ENCODE assay signal across 34 cellular contexts in the genomic region with DNA sequence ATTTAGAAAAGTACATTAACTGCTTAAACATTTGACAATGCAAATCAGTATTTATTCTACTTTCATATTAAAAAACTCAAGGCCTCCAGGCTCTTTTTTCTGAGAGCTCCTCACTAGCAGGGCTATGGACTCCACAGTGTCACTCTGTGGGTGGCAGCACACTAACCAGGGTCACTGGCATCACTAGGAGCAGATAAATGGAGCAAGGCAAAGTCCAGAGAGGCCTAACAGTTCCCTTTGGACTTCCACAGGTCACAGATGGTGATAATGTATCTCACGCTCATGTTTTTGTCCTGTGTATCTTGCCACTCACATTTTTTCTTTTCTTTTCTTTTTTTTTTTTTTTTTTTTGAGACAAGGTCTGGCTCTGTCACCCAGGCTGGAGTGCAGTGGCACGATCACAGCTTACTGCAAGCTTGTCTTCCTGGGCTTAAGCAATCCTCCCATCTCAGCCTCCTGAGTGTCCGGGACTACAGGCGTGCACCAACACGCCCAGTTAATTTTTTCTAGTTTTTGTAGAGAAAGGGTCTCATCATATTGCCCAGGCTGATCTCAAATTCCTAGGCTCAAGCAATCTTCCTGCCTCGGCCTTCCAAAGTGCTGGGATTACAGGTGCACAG. TPM values are rescaled to one million over a fixed set of nuclear protein-coding genes. Genes with fewer than 3 reads are reported as not detected.
A peak's percentile ranks its signal among the peaks of the same experiment; 100 is the strongest.
DNase-seq lines count a peak whose midpoint lies in the region; TF ChIP-seq lines count a peak whose summit lies in the region.
"Had no signal": no experiment of that assay in that cellular context is flagged by ENCODE, and none has a peak within 500 bp of the region (broad histone marks: within the 10 kb centered on the region; RNA-seq: fewer than 3 reads in every experiment).

No MANE protein-coding gene starts in this region.

- peaks cover 33% of the 10 kb centered on the region for H3K36me3 Mint-ChIP-seq in activated CD4-positive, alpha-beta T cell treated with anti-CD3 and anti-CD28 coated beads, Interleukin-2, amount 10 ng/mL, durations not matched to agents 7 days and 5 days (ENCODE audit: low read depth)
- H3K36me3 Mint-ChIP-seq in mesothelial cell of epicardium: peaks cover 19% of the 10 kb centered on the region

- H3K9ac ChIP-seq in skeletal muscle tissue (ENCODE audit: low read depth in 1 of 3, low read length in 3 of 3): peak overlapping the region in 2 of 3 donors; percentile 16 to 33

- peaks cover 0 to 6% (median 3%) of the 10 kb centered on the region in 3 donors for H3K4me1 ChIP-seq in skeletal muscle tissue (ENCODE audit: control insufficient read depth in 3 of 3, insufficient read depth in 3 of 3, low read length in 3 of 3)
- H3K4me1 ChIP-seq: ascending aorta had no signal

- H3K27me3 Mint-ChIP-seq in activated CD4-positive, alpha-beta T cell treated with anti-CD3 and anti-CD28 coated beads, Interleukin-2, amount 10 ng/mL, durations not matched to agents 7 days and 5 days: no peaks in the 10 kb centered on the region
- H3K27me3 Mint-ChIP-seq in mesothelial cell of epicardium (ENCODE audit: low read depth): no peaks in the 10 kb centered on the region
- H3K27me3 Mint-ChIP-seq: B cell; CD8-positive, alpha-beta memory T cell; naive thymus-derived CD8-positive, alpha-beta T cell; stimulated activated naive CD8-positive, alpha-beta T cell treated with anti-CD3 and anti-CD28 coated beads, Interleukin-15, Interleukin-2, amounts not matched to agents 100 ng/mL and 50 ng/mL, for 24 hours; T-helper 17 cell had no signal

- CTCF ChIA-PET in activated CD4-positive, alpha-beta T cell treated with anti-CD3 and anti-CD28 coated beads, Interleukin-2, amount 10 ng/mL, durations not matched to agents 7 days and 5 days (lab: Charles Lee): interaction anchor here (0.6 to 1.1 kb wide), 5 partner anchors 13 to 587 kb away, joined by 3 to 5 read pairs (median 3); no protein-coding TSS in a partner anchor

- no peaks in the 10 kb centered on the region for H3K9me3 ChIP-seq in skeletal muscle tissue (ENCODE audit: control insufficient read depth in 3 of 3, low read length in 3 of 3)
- H3K9me3 ChIP-seq: ascending aorta, colonic mucosa, MG63, spleen, thoracic aorta, uterus had no signal

- peak overlapping the region; percentile 25 for H3K27ac Mint-ChIP-seq in activated CD4-positive, alpha-beta T cell treated with anti-CD3 and anti-CD28 coated beads, Interleukin-2, amount 10 ng/mL, durations not matched to agents 7 days and 5 days
- H3K27ac Mint-ChIP-seq in mesothelial cell of epicardium: peak overlapping the region; percentile 34
- H3K27ac Mint-ChIP-seq: B cell; stimulated activated naive CD8-positive, alpha-beta T cell treated with anti-CD3 and anti-CD28 coated beads, Interleukin-15, Interleukin-2, amounts not matched to agents 100 ng/mL and 50 ng/mL, for 24 hours; T-helper 17 cell had no signal

- POLR2A ChIA-PET in activated CD4-positive, alpha-beta T cell treated with anti-CD3 and anti-CD28 coated beads, Interleukin-2, amount 10 ng/mL, durations not matched to agents 7 days and 5 days (lab: Charles Lee): no interaction called here

- peaks cover 20% of the 10 kb centered on the region for H3K4me1 Mint-ChIP-seq in activated CD4-positive, alpha-beta T cell treated with anti-CD3 and anti-CD28 coated beads, Interleukin-2, amount 10 ng/mL, durations not matched to agents 7 days and 5 days
- H3K4me1 Mint-ChIP-seq in mesothelial cell of epicardium: peaks cover 13% of the 10 kb centered on the region

- no peak for DNase-seq in activated CD4-positive, alpha-beta T cell treated with anti-CD3 and anti-CD28 coated beads, Interleukin-2, amount 10 ng/mL, durations not matched to agents 7 days and 5 days
- no peak for DNase-seq in activated CD4-positive, alpha-beta T cell treated with anti-CD3 and anti-CD28 coated beads, Interleukin-2, amount 50 U/mL, for 48 hours
- peak; percentile 23 for DNase-seq in epithelial cell of esophagus (ENCODE audit: low read depth)
- no peak for DNase-seq in mesothelial cell of epicardium (ENCODE audit: low spot score in 2 of 2, unreplicated experiment in 2 of 2)
- no peak for DNase-seq in NCI-H2227 (lab: John Stamatoyannopoulos, UW; ENCODE audit: unreplicated experiment)
- DNase-seq in HuH-7.5 (ENCODE audit: low spot score): no peak
- no peak for DNase-seq in NCI-H526 treated with DMSO at 0.1 percent for 48 hours (lab: John Stamatoyannopoulos, UW)
- DNase-seq: activated CD4-positive, alpha-beta T cell treated with anti-CD3 and anti-CD28 coated beads for 1 hour; activated gamma-delta T cell; activated T-cell treated with anti-CD3 and anti-CD28 coated beads, Interleukin-2, amount 50 U/mL, for 1 hour; CD8-positive, alpha-beta memory T cell; colonic mucosa; DMS 273 treated with DMSO at 0.1 percent for 48 hours; effector memory CD4-positive, alpha-beta T cell; glutamatergic neuron; islet precursor cell; KG1; left ventricle myocardium superior; MG63; naive thymus-derived CD8-positive, alpha-beta T cell; NCI-H2029; NCI-H226; NCI-H69; Right ventricle myocardium superior; spleen; stimulated activated CD4-positive, alpha-beta T cell treated with anti-CD3 and anti-CD28 coated beads, Interleukin-2, amount 100 ng/mL, for 24 hours; T-helper 17 cell; uterus had no signal

- TF ChIP-seq CTCF in epithelial cell of esophagus (IDR thresholded peaks at IDR 0.05; ENCODE audit: insufficient read depth, low read depth, low read length, missing control alignments): no peak
- no peak for TF ChIP-seq CTCF in mesothelial cell of epicardium (IDR thresholded peaks at IDR 0.05; ENCODE audit: unreplicated experiment)

- no peaks in the 10 kb centered on the region for H3K9me3 Mint-ChIP-seq in activated CD4-positive, alpha-beta T cell treated with anti-CD3 and anti-CD28 coated beads, Interleukin-2, amount 10 ng/mL, durations not matched to agents 7 days and 5 days
- H3K9me3 Mint-ChIP-seq in mesothelial cell of epicardium: no peaks in the 10 kb centered on the region
- H3K9me3 Mint-ChIP-seq: CD8-positive, alpha-beta memory T cell; naive thymus-derived CD8-positive, alpha-beta T cell; stimulated activated naive CD8-positive, alpha-beta T cell treated with anti-CD3 and anti-CD28 coated beads, Interleukin-15, Interleukin-2, amounts not matched to agents 100 ng/mL and 50 ng/mL, for 24 hours had no signal

- H3K4me3 ChIP-seq in epithelial cell of esophagus (ENCODE audit: low read length): no peak overlapping the region
- H3K4me3 ChIP-seq in skeletal muscle tissue (ENCODE audit: low read length in 3 of 3): no peak overlapping the region
- H3K4me3 ChIP-seq: ascending aorta, cardiac muscle cell, colonic mucosa, MG63, spleen, thoracic aorta, uterus had no signal

- H3K27me3 ChIP-seq in skeletal muscle tissue (ENCODE audit: control insufficient read depth in 3 of 3, insufficient read depth in 3 of 3, low read length in 3 of 3): no peaks in the 10 kb centered on the region
- H3K27me3 ChIP-seq: ascending aorta, cardiac muscle cell, colonic mucosa, MG63, spleen, uterus had no signal

- no peak overlapping the region for H3K4me3 Mint-ChIP-seq in activated CD4-positive, alpha-beta T cell treated with anti-CD3 and anti-CD28 coated beads, Interleukin-2, amount 10 ng/mL, durations not matched to agents 7 days and 5 days
- H3K4me3 Mint-ChIP-seq in mesothelial cell of epicardium: no peak overlapping the region
- H3K4me3 Mint-ChIP-seq: B cell; naive thymus-derived CD8-positive, alpha-beta T cell; stimulated activated naive CD8-positive, alpha-beta T cell treated with anti-CD3 and anti-CD28 coated beads, Interleukin-15, Interleukin-2, amounts not matched to agents 100 ng/mL and 50 ng/mL, for 24 hours; T-helper 17 cell had no signal

- no peak overlapping the region for H3K27ac ChIP-seq in skeletal muscle tissue (ENCODE audit: low read depth, low read length)
- H3K27ac ChIP-seq: ascending aorta, cardiac muscle cell, colonic mucosa, thoracic aorta had no signal

- peaks cover 14 to 23% (median 23%) of the 10 kb centered on the region in 3 donors for H3K36me3 ChIP-seq in skeletal muscle tissue (ENCODE audit: control insufficient read depth in 3 of 3, insufficient read depth in 3 of 3, low read length in 3 of 3)
- H3K36me3 ChIP-seq: colonic mucosa, uterus had no signal

RNA-seq across cellular contexts. Expression of a gene that starts 7.8 kb away (rescaled TPM):
- total RNA-seq in activated CD4-positive, alpha-beta T cell treated with anti-CD3 and anti-CD28 coated beads, Interleukin-2, amount 10 ng/mL, durations not matched to agents 7 days and 5 days: 10 to 100 TPM; 59.0 to 65.5 TPM
- total RNA-seq in mesothelial cell of epicardium: 89.4 to 101 TPM (median 94.8 TPM) in 3 replicates
- 76.2 TPM for total RNA-seq in skeletal muscle tissue

RNA-seq across cellular contexts. Expression of a gene that starts 47.5 kb away (rescaled TPM):
- 10 to 100 TPM; 13.7 to 15.9 TPM for total RNA-seq in activated CD4-positive, alpha-beta T cell treated with anti-CD3 and anti-CD28 coated beads, Interleukin-2, amount 10 ng/mL, durations not matched to agents 7 days and 5 days
- 15.8 to 20.0 TPM (median 17.8 TPM) in 3 replicates for total RNA-seq in mesothelial cell of epicardium
- 6.8 TPM for total RNA-seq in skeletal muscle tissue
